26 cellular contexts compared by ENCODE assay signal in genomic region chr10:28480566-28480965, GRCh38.
"Had no signal": no experiment of that assay in that cellular context is flagged by ENCODE, and none has a peak within 500 bp of the region (broad histone marks: within the 10 kb centered on the region; RNA-seq: fewer than 3 reads in every experiment).

No MANE protein-coding gene starts in this region.

- H3K27ac Mint-ChIP-seq: activated CD4-positive, alpha-beta memory T cell treated with anti-CD3 and anti-CD28 coated beads for 36 hours; activated CD4-positive, alpha-beta T cell treated with anti-CD3 and anti-CD28 coated beads, Interleukin-2, amount 10 ng/mL, durations not matched to agents 24 days and 14 days; activated naive CD4-positive, alpha-beta T cell treated with anti-CD3 and anti-CD28 coated beads, Interleukin-2, amount 10 ng/mL, durations not matched to agents 7 days and 5 days; activated naive CD8-positive, alpha-beta T cell treated with anti-CD3 and anti-CD28 coated beads, Interleukin-2, amount 50 U/mL, for 24 hours; activated T-helper 1 cell treated with anti-CD3 and anti-CD28 coated beads, Interleukin-12 subunit alpha, Interleukin-12 subunit beta, Interleukin-2, Interleukin-4 antibody, amounts not matched to agents 30 ng/mL and 10 ng/mL and 1 ng/mL, durations not matched to agents 14 hours and 24 hours and 36 hours; progenitor cell of endocrine pancreas; stimulated activated naive CD8-positive, alpha-beta T cell treated with anti-CD3 and anti-CD28 coated beads, Interleukin-15, Interleukin-2, amounts not matched to agents 100 ng/mL and 50 ng/mL, for 24 hours; T-helper 1 cell treated with Interleukin-12 subunit alpha and Interleukin-12 subunit beta and Interleukin-4 antibody, amounts not matched to agents 30 μg/mL and 1 μg/mL, for 36 hours had no signal

- H3K4me1 Mint-ChIP-seq: activated CD4-positive, alpha-beta T cell treated with anti-CD3 and anti-CD28 coated beads, Interleukin-2, amount 10 ng/mL, durations not matched to agents 24 days and 14 days; activated naive CD4-positive, alpha-beta T cell treated with anti-CD3 and anti-CD28 coated beads, Interleukin-2, amount 10 ng/mL, durations not matched to agents 7 days and 5 days; activated naive CD8-positive, alpha-beta T cell treated with anti-CD3 and anti-CD28 coated beads, Interleukin-2, amount 50 U/mL, for 24 hours had no signal

- H3K9me3 Mint-ChIP-seq: activated CD4-positive, alpha-beta T cell treated with anti-CD3 and anti-CD28 coated beads, Interleukin-2, amount 10 ng/mL, durations not matched to agents 24 days and 14 days; activated naive CD4-positive, alpha-beta T cell treated with anti-CD3 and anti-CD28 coated beads, Interleukin-2, amount 10 ng/mL, durations not matched to agents 7 days and 5 days; activated naive CD8-positive, alpha-beta T cell treated with anti-CD3 and anti-CD28 coated beads, Interleukin-2, amount 50 U/mL, for 24 hours; activated T-helper 1 cell treated with anti-CD3 and anti-CD28 coated beads, Interleukin-12 subunit alpha, Interleukin-12 subunit beta, Interleukin-2, Interleukin-4 antibody, amounts not matched to agents 30 ng/mL and 10 ng/mL and 1 ng/mL, durations not matched to agents 14 hours and 24 hours and 36 hours; nephron had no signal

- ATAC-seq: activated naive CD8-positive, alpha-beta T cell treated with anti-CD3 and anti-CD28 coated beads, Interleukin-2, amount 50 U/mL, for 24 hours; gastrocnemius medialis; left cardiac atrium; left ventricle myocardium superior; right lobe of liver had no signal

- DNase-seq: activated CD4-positive, alpha-beta memory T cell treated with anti-CD3 and anti-CD28 coated beads for 36 hours; activated CD4-positive, alpha-beta T cell treated with anti-CD3 and anti-CD28 coated beads, Interleukin-2, amount 10 ng/mL, durations not matched to agents 24 days and 14 days; activated CD4-positive, CD25-positive, alpha-beta regulatory T cell treated with anti-CD3 and anti-CD28 coated beads, Interleukin-2, amount 50 U/mL, for 72 hours; activated CD8-positive, alpha-beta memory T cell treated with anti-CD3 and anti-CD28 coated beads, Interleukin-2, amount 50 U/mL, for 4 hours; activated effector memory CD4-positive, alpha-beta T cell treated with anti-CD3 and anti-CD28 coated beads, Interleukin-2, amount 50 U/mL, for 16 hours; activated naive CD4-positive, alpha-beta T cell treated with anti-CD3 and anti-CD28 coated beads, Interleukin-2, amount 10 ng/mL, durations not matched to agents 7 days and 5 days; activated naive CD8-positive, alpha-beta T cell treated with anti-CD3 and anti-CD28 coated beads, Interleukin-2, amount 50 U/mL, for 24 hours; activated T-cell treated with anti-CD3 and anti-CD28 coated beads, Interleukin-2, amount 50 U/mL, for 1 hour; central memory CD4-positive, alpha-beta T cell; colonic mucosa; effector memory CD4-positive, alpha-beta T cell; gastrocnemius medialis; hippocampal formation; left cardiac atrium; left ventricle myocardium superior; mammary epithelial cell; ovary; right lobe of liver; stimulated activated CD4-positive, alpha-beta T cell treated with anti-CD3 and anti-CD28 coated beads, Interleukin-12 subunit alpha, Interleukin-12 subunit beta, amount 100 ng/mL, for 4 hours; stimulated activated CD4-positive, alpha-beta T cell treated with anti-CD3 and anti-CD28 coated beads, Interleukin-4, amount 100 ng/mL, for 1 hour; T-helper 9 cell had no signal

- H3K4me3 Mint-ChIP-seq: activated CD4-positive, alpha-beta memory T cell treated with anti-CD3 and anti-CD28 coated beads for 36 hours; activated CD4-positive, alpha-beta T cell treated with anti-CD3 and anti-CD28 coated beads, Interleukin-2, amount 10 ng/mL, durations not matched to agents 24 days and 14 days; activated naive CD4-positive, alpha-beta T cell treated with anti-CD3 and anti-CD28 coated beads, Interleukin-2, amount 10 ng/mL, durations not matched to agents 7 days and 5 days; activated naive CD8-positive, alpha-beta T cell treated with anti-CD3 and anti-CD28 coated beads, Interleukin-2, amount 50 U/mL, for 24 hours; activated T-helper 1 cell treated with anti-CD3 and anti-CD28 coated beads, Interleukin-12 subunit alpha, Interleukin-12 subunit beta, Interleukin-2, Interleukin-4 antibody, amounts not matched to agents 30 ng/mL and 10 ng/mL and 1 ng/mL, durations not matched to agents 14 hours and 24 hours and 36 hours; nephron; stimulated activated naive CD8-positive, alpha-beta T cell treated with anti-CD3 and anti-CD28 coated beads, Interleukin-15, Interleukin-2, amounts not matched to agents 100 ng/mL and 50 ng/mL, for 24 hours; T-helper 1 cell treated with Interleukin-12 subunit alpha and Interleukin-12 subunit beta and Interleukin-4 antibody, amounts not matched to agents 30 μg/mL and 1 μg/mL, for 36 hours had no signal

- H3K36me3 Mint-ChIP-seq: activated CD4-positive, alpha-beta memory T cell treated with anti-CD3 and anti-CD28 coated beads for 36 hours; activated naive CD4-positive, alpha-beta T cell treated with anti-CD3 and anti-CD28 coated beads, Interleukin-2, amount 10 ng/mL, durations not matched to agents 7 days and 5 days had no signal
